ENCODE assay signal across 1 cellular context in the genomic region with DNA sequence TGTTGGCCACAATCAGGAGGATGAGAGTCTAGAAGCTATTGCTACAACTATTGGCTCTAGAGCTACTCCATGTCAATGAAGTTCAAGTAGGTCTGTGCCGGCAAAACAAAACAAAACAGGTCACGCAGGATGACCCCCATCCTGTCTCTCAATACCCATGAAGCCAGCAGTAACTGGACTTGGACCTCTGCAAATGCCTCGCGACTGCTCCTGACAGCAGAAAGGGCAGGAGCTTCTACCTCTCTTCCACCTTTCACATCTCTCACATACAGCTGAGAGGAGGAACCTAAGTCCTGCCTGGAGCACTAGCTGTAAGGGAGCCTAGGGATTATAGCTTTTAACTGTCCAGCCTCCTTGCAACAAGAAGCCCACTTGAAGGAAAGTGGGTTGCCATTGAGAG.
A peak's percentile ranks its signal among the peaks of the same experiment; 100 is the strongest.
TF ChIP-seq lines count a peak whose summit lies in the region.

No MANE protein-coding gene starts in this region.

TF ChIP-seq in HepG2, 621 proteins besides CTCF, POLR2A, EP300 and RAD21:
- TF ChIP-seq RARA (CRISPR knock-in tag; IDR thresholded peaks at IDR 0.05) = peak; percentile 22; the same call in 1 of the 2 replicates
- TF ChIP-seq NFIB (CRISPR knock-in tag; IDR thresholded peaks at IDR 0.05; ENCODE audit: borderline replicate concordance) = no peak
- peak; percentile 19; the same call in 1 of the 2 replicates for TF ChIP-seq SALL1 (CRISPR knock-in tag; IDR thresholded peaks at IDR 0.05)
- no peak for TF ChIP-seq DR1 (CRISPR knock-in tag; IDR thresholded peaks at IDR 0.05)
- TF ChIP-seq SMAD9 (CRISPR knock-in tag; IDR thresholded peaks at IDR 0.05) = no peak
- TF ChIP-seq, protein P1, sequence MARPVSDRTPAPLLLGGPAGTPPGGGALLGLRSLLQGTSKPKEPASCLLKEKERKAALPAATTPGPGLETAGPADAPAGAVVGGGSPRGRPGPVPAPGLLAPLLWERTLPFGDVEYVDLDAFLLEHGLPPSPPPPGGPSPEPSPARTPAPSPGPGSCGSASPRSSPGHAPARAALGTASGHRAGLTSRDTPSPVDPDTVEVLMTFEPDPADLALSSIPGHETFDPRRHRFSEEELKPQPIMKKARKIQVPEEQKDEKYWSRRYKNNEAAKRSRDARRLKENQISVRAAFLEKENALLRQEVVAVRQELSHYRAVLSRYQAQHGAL (CRISPR knock-in tag; IDR thresholded peaks at IDR 0.05; ENCODE audit: not compliant biosample characterization) = no peak
- TF ChIP-seq ZNF263 (CRISPR knock-in tag; IDR thresholded peaks at IDR 0.05) = peak; percentile 74
- TF ChIP-seq, protein P2, sequence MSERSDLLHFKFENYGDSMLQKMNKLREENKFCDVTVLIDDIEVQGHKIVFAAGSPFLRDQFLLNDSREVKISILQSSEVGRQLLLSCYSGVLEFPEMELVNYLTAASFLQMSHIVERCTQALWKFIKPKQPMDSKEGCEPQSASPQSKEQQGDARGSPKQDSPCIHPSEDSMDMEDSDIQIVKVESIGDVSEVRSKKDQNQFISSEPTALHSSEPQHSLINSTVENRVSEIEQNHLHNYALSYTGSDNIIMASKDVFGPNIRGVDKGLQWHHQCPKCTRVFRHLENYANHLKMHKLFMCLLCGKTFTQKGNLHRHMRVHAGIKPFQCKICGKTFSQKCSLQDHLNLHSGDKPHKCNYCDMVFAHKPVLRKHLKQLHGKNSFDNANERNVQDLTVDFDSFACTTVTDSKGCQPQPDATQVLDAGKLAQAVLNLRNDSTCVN (CRISPR knock-in tag; IDR thresholded peaks at IDR 0.05; ENCODE audit: borderline replicate concordance) = peak; percentile 87
- TF ChIP-seq ZNF296 (CRISPR knock-in tag; conservative IDR thresholded peaks at IDR 0.05) = no peak
- TF ChIP-seq NR2F6 (IDR thresholded peaks at IDR 0.05) = 0 out of 2 replicates have a peak, but pooled peaks have one; percentile 31
- TF ChIP-seq NR2F6 (CRISPR knock-in tag; IDR thresholded peaks at IDR 0.05) = no peak
- TF ChIP-seq NR2F1 (CRISPR knock-in tag; IDR thresholded peaks at IDR 0.05) = 0 out of 4 replicates have a peak, but pooled peaks of 1 of the 2 experiments have one; percentile 9
- TF ChIP-seq MATR3 (CRISPR knock-in tag; IDR thresholded peaks at IDR 0.05) = no peak
- TF ChIP-seq HNF4A (CRISPR knock-in tag; IDR thresholded peaks at IDR 0.05) = peak; percentile 35; the same call in 1 of the 2 replicates
